Comparison of ENCODE assay signal across 7 cellular contexts in the genomic region with DNA sequence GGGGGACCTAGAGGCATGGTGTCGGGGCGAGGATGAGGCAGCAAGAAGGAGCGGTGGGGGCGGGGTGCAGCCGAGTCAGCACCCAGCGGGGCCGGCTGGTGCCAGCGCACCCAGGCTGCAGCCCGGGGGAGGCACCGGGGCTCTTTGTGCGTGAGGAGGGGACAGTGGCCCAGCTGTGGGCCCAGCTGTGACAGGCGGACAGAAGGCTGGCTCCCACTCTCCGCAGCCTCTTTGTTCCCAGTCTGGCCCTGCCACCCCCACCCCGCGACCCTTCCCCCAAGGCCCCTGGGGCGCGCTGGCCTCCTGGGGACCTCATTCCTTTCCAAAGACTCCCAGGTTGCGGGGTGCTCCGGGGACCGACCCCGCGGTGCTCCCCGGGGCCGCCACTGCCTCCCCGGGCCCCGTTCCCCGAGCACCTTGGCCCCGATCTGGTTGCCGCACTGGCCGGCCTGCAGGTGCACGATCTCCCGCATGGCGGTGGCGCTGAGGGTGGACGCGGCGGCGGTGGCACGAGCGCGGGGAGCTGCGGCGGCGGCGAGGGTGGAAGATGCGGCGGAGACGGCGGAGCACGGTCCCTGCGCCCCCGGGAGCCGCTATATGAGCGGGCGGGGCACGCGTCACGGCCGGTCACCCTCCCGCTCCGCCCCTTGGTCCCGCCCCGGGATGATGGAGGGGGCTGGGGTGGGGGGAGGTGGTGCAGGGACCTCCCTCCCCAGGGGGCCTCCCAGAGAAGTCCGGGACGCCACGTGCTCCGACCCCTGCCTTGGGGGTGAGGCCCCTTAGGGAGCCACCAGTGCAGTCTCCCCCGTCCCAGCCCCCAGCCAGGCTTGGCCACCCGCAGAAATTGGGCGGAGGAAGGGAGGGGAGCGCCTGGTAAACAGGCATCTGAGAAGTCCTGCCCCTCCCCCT. TPM values are rescaled to one million over a fixed set of nuclear protein-coding genes. Genes with fewer than 3 reads are reported as not detected.
DNase-seq lines count a peak whose midpoint lies in the region; ATAC-seq and TF ChIP-seq lines count a peak whose summit lies in the region.

TUBB4A (minus strand) TSS at position 570 of the 909 bp plus-strand sequence; CDS start at position 473, 97 bp downstream.

- no peaks in the 10 kb centered on the region for H3K27me3 ChIP-seq in HAP-1 (ENCODE audit: low read depth)
- peaks cover 11% of the 10 kb centered on the region for H3K27me3 ChIP-seq in effector memory CD4-positive, alpha-beta T cell (replicated peaks; ENCODE audit: control insufficient read depth, insufficient read depth, low read length, poor library complexity, severe bottlenecking)

- in situ Hi-C loops in HAP-1 (cut with MboI; ENCODE audit: low sequenced_read_pairs): loop anchor here (25.0 kb wide), 1 partner anchor 360 kb away; no protein-coding TSS in a partner anchor

- H3K4me3 Mint-ChIP-seq in T-helper 2 cell treated with Interferon-gamma antibody and Interleukin-4, amounts not matched to agents 5 μg/mL and 100 μg/mL, for 36 hours: peak within 1 kb of the TSS; percentile 87
- H3K4me3 Mint-ChIP-seq in natural killer cell: peak within 1 kb of the TSS; percentile 78

- peaks cover 17% of the 10 kb centered on the region for H3K4me1 Mint-ChIP-seq in T-helper 2 cell treated with Interferon-gamma antibody and Interleukin-4, amounts not matched to agents 5 μg/mL and 100 μg/mL, for 36 hours (ENCODE audit: low read depth)
- peaks cover 0 to 16% of the 10 kb centered on the region in 2 donors for H3K4me1 Mint-ChIP-seq in natural killer cell

- H3K27ac Mint-ChIP-seq in T-helper 2 cell treated with Interferon-gamma antibody and Interleukin-4, amounts not matched to agents 5 μg/mL and 100 μg/mL, for 36 hours: peak within 1 kb of the TSS; percentile 26
- no peak within 1 kb of the TSS for H3K27ac Mint-ChIP-seq in natural killer cell

- intact Hi-C loops in natural killer cell (cut with micrococcal nuclease): no loop called here

- H3K9me3 ChIP-seq in HAP-1: no peaks in the 10 kb centered on the region
- no peaks in the 10 kb centered on the region for H3K9me3 ChIP-seq in effector memory CD4-positive, alpha-beta T cell (ENCODE audit: control insufficient read depth, low read length)

- ATAC-seq in natural killer cell (peak in 2 of 3 donors; percentile 38 to 52), HG03520 (IDR thresholded peaks at IDR 0.05; ENCODE audit: unreplicated experiment) (no peak)

- peak; percentile 49 to 84 for DNase-seq in HAP-1 (ENCODE audit: low spot score in 2 of 2)
- peak; percentile 57 for DNase-seq in T-helper 2 cell treated with Interferon-gamma antibody and Interleukin-4, amounts not matched to agents 5 μg/mL and 100 μg/mL, for 36 hours (ENCODE audit: low spot score)
- no peak for DNase-seq in effector memory CD4-positive, alpha-beta T cell
- no peak for DNase-seq in natural killer cell
- DNase-seq in NCI-H2081 (lab: John Stamatoyannopoulos, UW): no peak
- DNase-seq in AG08396 (ENCODE audit: low spot score): no peak

- peaks cover 6% of the 10 kb centered on the region; the same call in 1 of the 2 replicates for H3K36me3 ChIP-seq in HAP-1 (replicated peaks)
- H3K36me3 ChIP-seq in effector memory CD4-positive, alpha-beta T cell (ENCODE audit: control insufficient read depth, insufficient read depth, low read length): no peaks in the 10 kb centered on the region

- H3K4me1 ChIP-seq in HAP-1: peaks cover 5% of the 10 kb centered on the region; the same call in 1 of the 2 replicates
- H3K4me1 ChIP-seq in effector memory CD4-positive, alpha-beta T cell (ENCODE audit: control insufficient read depth, insufficient read depth, low read length, poor library complexity, severe bottlenecking): peaks cover 12% of the 10 kb centered on the region

- peak within 1 kb of the TSS; percentile 66 for H3K4me3 ChIP-seq in HAP-1
- H3K4me3 ChIP-seq in effector memory CD4-positive, alpha-beta T cell (ENCODE audit: insufficient read depth, low read depth, low read length, poor library complexity, severe bottlenecking): peak within 1 kb of the TSS; percentile 63

- peaks cover 6% of the 10 kb centered on the region for H3K27me3 Mint-ChIP-seq in T-helper 2 cell treated with Interferon-gamma antibody and Interleukin-4, amounts not matched to agents 5 μg/mL and 100 μg/mL, for 36 hours (ENCODE audit: low read depth)
- H3K27me3 Mint-ChIP-seq in natural killer cell (ENCODE audit: low read depth in 2 of 2): peaks cover 0 to 30% of the 10 kb centered on the region in 2 donors

- no peak within 1 kb of the TSS for H3K27ac ChIP-seq in effector memory CD4-positive, alpha-beta T cell (ENCODE audit: insufficient read depth, low read length, poor library complexity, severe bottlenecking)

- no peak for TF ChIP-seq CTCF in natural killer cell (IDR thresholded peaks at IDR 0.05)

- H3K36me3 Mint-ChIP-seq in T-helper 2 cell treated with Interferon-gamma antibody and Interleukin-4, amounts not matched to agents 5 μg/mL and 100 μg/mL, for 36 hours (ENCODE audit: low read depth): peaks cover 1% of the 10 kb centered on the region
- H3K36me3 Mint-ChIP-seq in natural killer cell: no peaks in the 10 kb centered on the region

- no peaks in the 10 kb centered on the region for H3K9me3 Mint-ChIP-seq in T-helper 2 cell treated with Interferon-gamma antibody and Interleukin-4, amounts not matched to agents 5 μg/mL and 100 μg/mL, for 36 hours
- no peaks in the 10 kb centered on the region for H3K9me3 Mint-ChIP-seq in natural killer cell

RNA-seq across cellular contexts. Expression of gene TUBB4A, which starts in this region (rescaled TPM):
- 1 to 10 TPM in 2 of 3 donors, under 1 TPM in 1; 0.40 to 2.6 (median 1.8) TPM for total RNA-seq in natural killer cell

Comparison
In these comparisons a context has a peak if more than half of its experiments do, and no peak if none do; other contexts are left out.
1. DNase-seq: peak in HAP-1 (2 of 2) and T-helper 2 cell treated with Interferon-gamma antibody and Interleukin-4, amounts not matched to agents 5 μg/mL and 100 μg/mL, for 36 hours (single experiment); none in effector memory CD4-positive, alpha-beta T cell (0 of 3), natural killer cell (single experiment), NCI-H2081 (0 of 2) and AG08396 (single experiment).